In genomic region chr16:88634141-88634993, GRCh38 we compare ENCODE assay signal across 8 cellular contexts. TPM values are rescaled to one million over a fixed set of nuclear protein-coding genes. Genes with fewer than 3 reads are reported as not detected.
A peak's percentile ranks its signal among the peaks of the same experiment; 100 is the strongest.
DNase-seq lines count a peak whose midpoint lies in the region; ATAC-seq and TF ChIP-seq lines count a peak whose summit lies in the region.

No MANE protein-coding gene starts in this region.

- CTCF ChIA-PET in AG04450 (lab: Charles Lee) = no interaction called here
- CTCF ChIA-PET in PC-3 (lab: Charles Lee) = no interaction called here

- H3K9me2 ChIP-seq in PC-3 (replicated peaks; ENCODE audit: low read length) = no peaks in the 10 kb centered on the region

- no peaks in the 10 kb centered on the region for H3K79me2 ChIP-seq in PC-3 (ENCODE audit: low read length)

- no peak overlapping the region for H2AFZ ChIP-seq in PC-3 (ENCODE audit: low read length)

- no peaks in the 10 kb centered on the region for H4K20me1 ChIP-seq in PC-3 (ENCODE audit: low read length)

- no peak for DNase-seq in AG04450 (ENCODE audit: low read depth, low spot score)
- peak in 1 of 2 experiments; percentile 51 for DNase-seq in HL-60 (ENCODE audit: low read depth in 1 of 2, low spot score in 1 of 2)
- DNase-seq in activated T-cell treated with anti-CD3 and anti-CD28 coated beads for 48 hours (ENCODE audit: low read depth) = peak; percentile 46
- DNase-seq in fibroblast of peridontal ligament (ENCODE audit: extremely low read depth) = peak; percentile 19
- peak; percentile 89 for DNase-seq in posterior vena cava (ENCODE audit: low spot score)
- no peak for DNase-seq in PC-3

- H3K4me2 ChIP-seq in PC-3 (ENCODE audit: low read length) = no peak overlapping the region

- H3K4me1 ChIP-seq in PC-3 (ENCODE audit: insufficient read depth, low read length) = 0 out of 2 replicates have a peak, but pooled peaks cover 4% of the 10 kb centered on the region

- H3F3A ChIP-seq in PC-3 (ENCODE audit: low read length, unreplicated experiment) = no peaks in the 10 kb centered on the region

- H3K27me3 ChIP-seq in AG04450 (ENCODE audit: control insufficient read depth, insufficient read depth, low read length) (peaks cover 12% of the 10 kb centered on the region), HL-60 (ENCODE audit: insufficient read depth, poor library complexity, severe bottlenecking) (no peaks in the 10 kb centered on the region), PC-3 (ENCODE audit: low read length) (no peaks in the 10 kb centered on the region)

- peak overlapping the region; percentile 49 for H3K4me3 ChIP-seq in AG04450 (ENCODE audit: low read depth, low read length)
- H3K4me3 ChIP-seq in HL-60 (replicated peaks; ENCODE audit: insufficient read depth, low read length) = peak overlapping the region; percentile 30
- H3K4me3 ChIP-seq in PC-3 (ENCODE audit: low read length) = no peak overlapping the region

- POLR2A ChIA-PET in AG04450 (lab: Yijun Ruan, JAX) = no interaction called here
- POLR2A ChIA-PET in PC-3 (lab: Charles Lee; ENCODE audit: unreplicated experiment) = no interaction called here

- peak; percentile 46 for ATAC-seq in GM19351 (IDR thresholded peaks at IDR 0.05; ENCODE audit: unreplicated experiment)
- no peak for ATAC-seq in PC-3
- no peak for ATAC-seq in HG03571 (IDR thresholded peaks at IDR 0.05; ENCODE audit: unreplicated experiment)

- TF ChIP-seq CTCF in AG04450 (IDR thresholded peaks at IDR 0.05; ENCODE audit: low read depth, low read length) (no peak), HL-60 (IDR thresholded peaks at IDR 0.05; ENCODE audit: insufficient read depth, low read length) (no peak), PC-3 (conservative IDR thresholded peaks at IDR 0.05; ENCODE audit: low read depth, low read length) (no peak)

- no TSS peak for BruUV-seq in PC-3 (replicated peaks; lab: Mats Ljungman, UMichigan)

- no peaks in the 10 kb centered on the region for H3K36me3 ChIP-seq in PC-3 (ENCODE audit: low read depth, low read length)

- H3K27ac ChIP-seq in AG04450 (ENCODE audit: low read depth, low read length) (no peak overlapping the region), HL-60 (replicated peaks) (no peak overlapping the region), PC-3 (ENCODE audit: low read length) (no peak overlapping the region)

- intact Hi-C loops in posterior vena cava (cut with DNase I) (no loop called here), PC-3 (cut with micrococcal nuclease) (no loop called here)

- H3K9me3 ChIP-seq in AG04450 (ENCODE audit: control insufficient read depth, insufficient read depth, low read length) = peaks cover 3% of the 10 kb centered on the region; the same call in 1 of the 2 replicates
- no peaks in the 10 kb centered on the region for H3K9me3 ChIP-seq in PC-3 (ENCODE audit: low read length)

- H3K9ac ChIP-seq in PC-3 (ENCODE audit: low read length) = no peak overlapping the region

RNA-seq across cellular contexts. Expression of gene IL17C, which starts 4.0 kb away (rescaled TPM):
- not detected in 2 replicates for polyA plus RNA-seq in AG04450 (2011; rRNA removed)
- polyA minus RNA-seq in AG04450 (2011; rRNA and poly(A)+ RNA removed) = not detected in 2 replicates
- total RNA-seq in posterior vena cava (not detected), PC-3 (2014; rRNA removed) (not detected in 2 replicates)

RNA-seq across cellular contexts. Expression of gene CYBA, which starts 16.5 kb away (rescaled TPM):
- 53.6 and 99.8 TPM in 2 replicates for polyA plus RNA-seq in AG04450 (2011; rRNA removed)
- polyA minus RNA-seq in AG04450 (2011; rRNA and poly(A)+ RNA removed) = 43.6 and 50.6 TPM in 2 replicates
- 100 to 1,000 TPM in 1 of 2 donors, 10 to 100 TPM in 1; 71.4 to 168 TPM for total RNA-seq in posterior vena cava
- total RNA-seq in PC-3 (2014; rRNA removed) = not detected in 2 replicates

RNA-seq across cellular contexts. Expression of gene MVD, which starts 28.5 kb away (rescaled TPM):
- 9.1 and 13.5 TPM in 2 replicates for polyA plus RNA-seq in AG04450 (2011; rRNA removed)
- polyA minus RNA-seq in AG04450 (2011; rRNA and poly(A)+ RNA removed) = 8.1 and 8.6 TPM in 2 replicates
- 10 to 100 TPM; 21.6 to 22.6 TPM for total RNA-seq in posterior vena cava
- total RNA-seq in PC-3 (2014; rRNA removed) = 38.3 and 48.9 TPM in 2 replicates

RNA-seq across cellular contexts. Expression of gene SNAI3, which starts 51.9 kb away (rescaled TPM):
- 0.04 and 0.06 TPM in 2 replicates for polyA plus RNA-seq in AG04450 (2011; rRNA removed)
- not detected in 2 replicates for polyA minus RNA-seq in AG04450 (2011; rRNA and poly(A)+ RNA removed)
- total RNA-seq in posterior vena cava = under 1 TPM; 0.43 to 0.56 TPM
- total RNA-seq in PC-3 (2014; rRNA removed) = 0.22 and 0.46 TPM in 2 replicates

Comparison
In these comparisons a context has a peak if more than half of its experiments do, and no peak if none do; other contexts are left out.
1. DNase-seq: peak in activated T-cell treated with anti-CD3 and anti-CD28 coated beads for 48 hours (single experiment), fibroblast of peridontal ligament (single experiment) and posterior vena cava (single experiment); none in AG04450 (single experiment) and PC-3 (single experiment).
2. RNA of gene CYBA, which starts 16.5 kb away (total RNA-seq): 71.4 to 168 TPM in posterior vena cava; not detected in PC-3; every median in the first group is over 10 times any median in the second.